ENCODE assay signal across 8 cellular contexts in genomic region chr17:56908061-56908542, GRCh38. TPM values are rescaled to one million over a fixed set of nuclear protein-coding genes. Genes with fewer than 3 reads are reported as not detected.
DNase-seq lines count a peak whose midpoint lies in the region; ATAC-seq lines count a peak whose summit lies in the region.

No MANE protein-coding gene starts in this region.

- peaks cover 9% of the 10 kb centered on the region for H3K4me1 ChIP-seq in GM23248 (ENCODE audit: insufficient read depth)

- in situ Hi-C loops in GM23248 (cut with MboI) = no loop called here

- no peak overlapping the region for H3K9ac ChIP-seq in GM23248

- no peaks in the 10 kb centered on the region; the same call in 1 of the 2 replicates for H3F3A ChIP-seq in GM23248 (ENCODE audit: insufficient read depth)

- H3K9me3 ChIP-seq in GM23248 (ENCODE audit: low read depth) = no peaks in the 10 kb centered on the region

- ATAC-seq in HG02981 (IDR thresholded peaks at IDR 0.05; ENCODE audit: unreplicated experiment) = peak; percentile 90

- no peak overlapping the region for H3K4me3 ChIP-seq in GM23248

- peaks cover 53% of the 10 kb centered on the region for H3K79me2 ChIP-seq in GM23248 (ENCODE audit: insufficient read depth)

- DNase-seq in stimulated activated CD4-positive, alpha-beta T cell treated with anti-CD3 and anti-CD28 coated beads, Interleukin-15, amount 100 ng/mL, for 24 hours = peak; percentile 42
- no peak for DNase-seq in stimulated activated CD4-positive, alpha-beta T cell treated with anti-CD3 and anti-CD28 coated beads, Interleukin-4, amount 100 ng/mL, for 1 hour
- DNase-seq in RKO (ENCODE audit: low spot score) (peak; percentile 30), head of caudate nucleus (peak in 34 of 42 donors; percentile 13 to 65 (median 36)), NCI-H446 (lab: John Stamatoyannopoulos, UW) (no peak), GM23248 (no peak), HK-2 (ENCODE audit: unreplicated experiment) (no peak)

- no peak overlapping the region for H3K4me2 ChIP-seq in GM23248 (ENCODE audit: unreplicated experiment)

- intact Hi-C loops in head of caudate nucleus (cut with DNase I) = no loop called here

- 96 to 97% methylated on average over 8 of the region's 8 CpGs for WGBS in GM23248 (ENCODE audit: low coverage in 1 of 2, low lambda C conversion rate in 2 of 2, missing lambda C conversion rate in 2 of 2), 2 experiments

- no peaks in the 10 kb centered on the region for H3K27me3 ChIP-seq in GM23248 (replicated peaks; ENCODE audit: insufficient read depth)

- peaks cover 34% of the 10 kb centered on the region for H3K36me3 ChIP-seq in GM23248 (ENCODE audit: low read depth)

- H4K20me1 ChIP-seq in GM23248 (ENCODE audit: insufficient read depth) = no peaks in the 10 kb centered on the region

- H3K27ac ChIP-seq in GM23248 = no peak overlapping the region

- H2AFZ ChIP-seq in GM23248 = no peak overlapping the region

- no peaks in the 10 kb centered on the region for H3K9me2 ChIP-seq in GM23248 (ENCODE audit: insufficient read depth)

RNA-seq across cellular contexts. Expression of gene TRIM25, which starts 5.7 kb away (rescaled TPM):
- 25.7 and 27.3 TPM in 2 replicates for total RNA-seq in GM23248 (2014; rRNA removed; shearing (Covaris generic))
- polyA plus RNA-seq in GM23248 (2016; fragmentation: Nextera tagmentation; extraction: Ambion mirVana) = 22.2 and 22.8 TPM in 2 replicates

RNA-seq across cellular contexts. Expression of gene COIL, which starts 52.7 kb away (rescaled TPM):
- 10.7 and 10.9 TPM in 2 replicates for total RNA-seq in GM23248 (2014; rRNA removed; shearing (Covaris generic))
- polyA plus RNA-seq in GM23248 (2016; fragmentation: Nextera tagmentation; extraction: Ambion mirVana) = 9.5 and 10.5 TPM in 2 replicates

Comparison
In these comparisons a context has a peak if more than half of its experiments do, and no peak if none do; other contexts are left out.
1. DNase-seq: peak in stimulated activated CD4-positive, alpha-beta T cell treated with anti-CD3 and anti-CD28 coated beads, Interleukin-15, amount 100 ng/mL, for 24 hours (single experiment), RKO (single experiment) and head of caudate nucleus (34 of 42); none in stimulated activated CD4-positive, alpha-beta T cell treated with anti-CD3 and anti-CD28 coated beads, Interleukin-4, amount 100 ng/mL, for 1 hour (single experiment), NCI-H446 (0 of 2), GM23248 (single experiment) and HK-2 (single experiment).